ENCODE assay signal across 8 cellular contexts in genomic region chr3:51340311-51340829, GRCh38. TPM values are rescaled to one million over a fixed set of nuclear protein-coding genes. Genes with fewer than 3 reads are reported as not detected.
DNase-seq lines count a peak whose midpoint lies in the region; ATAC-seq, FAIRE-seq and TF ChIP-seq lines count a peak whose summit lies in the region.

No MANE protein-coding gene starts in this region.

- no peaks in the 10 kb centered on the region for H3K9me3 ChIP-seq in hepatocyte (ENCODE audit: low read depth)
- no peaks in the 10 kb centered on the region for H3K9me3 ChIP-seq in stomach

- no peaks in the 10 kb centered on the region for H3K9me2 ChIP-seq in hepatocyte (replicated peaks; ENCODE audit: insufficient read depth)

- in situ Hi-C loops in astrocyte of the cerebellum (cut with HindIII; ENCODE audit: low sequenced_read_pairs): no loop called here

- TF ChIP-seq EP300 in stomach (IDR thresholded peaks at IDR 0.05): no peak

- WGBS in hepatocyte (ENCODE audit: low lambda C conversion rate, missing lambda C conversion rate): 43% methylated on average over 2 of the region's 2 CpGs
- 27 to 47% (median 44%) methylated on average over 2 of the region's 2 CpGs for WGBS in stomach, 5 donors

- no peak for TF ChIP-seq POLR2A in stomach (IDR thresholded peaks at IDR 0.05)
- TF ChIP-seq POLR2A in GM12892 (IDR thresholded peaks at IDR 0.05; ENCODE audit: low read depth, low read length): no peak

- peak overlapping the region; percentile 37 for H2AFZ ChIP-seq in hepatocyte

- peak; percentile 49 for DNase-seq in HPDE6-E6E7 (ENCODE audit: extremely low spot score)
- DNase-seq in astrocyte of the cerebellum (ENCODE audit: low read depth): peak; percentile 92
- DNase-seq in hepatocyte (ENCODE audit: low spot score): peak; percentile 75
- no peak for DNase-seq in stomach
- DNase-seq in GF-D8 (lab: John Stamatoyannopoulos, UW): no peak
- DNase-seq in GM12892 (ENCODE audit: insufficient read length): no peak
- DNase-seq in DMS79 (lab: John Stamatoyannopoulos, UW): no peak

- no peaks in the 10 kb centered on the region for H4K20me1 ChIP-seq in hepatocyte (ENCODE audit: insufficient read depth, poor library complexity, severe bottlenecking)

- H3K27ac ChIP-seq in hepatocyte (peak overlapping the region; percentile 90), stomach (peak overlapping the region in 4 of 5 donors; percentile 26 to 70 (median 57))

- no peak overlapping the region for H3K4me3 ChIP-seq in astrocyte of the cerebellum (ENCODE audit: low read depth, low read length)
- H3K4me3 ChIP-seq in hepatocyte: no peak overlapping the region
- no peak overlapping the region for H3K4me3 ChIP-seq in stomach

- FAIRE-seq in GM12892 (lab: Jason Lieb, UNC): no peak

- intact Hi-C loops in stomach (cut with DNase I; ENCODE audit: low total_unique reads): no loop called here

- H3K4me1 ChIP-seq in hepatocyte (ENCODE audit: insufficient read depth) (peaks cover 14% of the 10 kb centered on the region), stomach (peaks cover 6 to 27% (median 14%) of the 10 kb centered on the region in 4 donors)

- no peaks in the 10 kb centered on the region for H3K79me2 ChIP-seq in hepatocyte

- H3K36me3 ChIP-seq in hepatocyte (replicated peaks; ENCODE audit: insufficient read depth, low read depth) (no peaks in the 10 kb centered on the region), stomach (no peaks in the 10 kb centered on the region)

- peak overlapping the region; percentile 39 for H3K4me2 ChIP-seq in hepatocyte

- H3K27me3 ChIP-seq in hepatocyte (no peaks in the 10 kb centered on the region), stomach (no peaks in the 10 kb centered on the region)

- ATAC-seq in GM19035 (IDR thresholded peaks at IDR 0.05; ENCODE audit: unreplicated experiment): no peak

- TF ChIP-seq CTCF in astrocyte of the cerebellum (IDR thresholded peaks at IDR 0.05; ENCODE audit: low read depth, low read length, missing control alignments): no peak
- no peak for TF ChIP-seq CTCF in hepatocyte (IDR thresholded peaks at IDR 0.05; ENCODE audit: poor library complexity)
- no peak for TF ChIP-seq CTCF in stomach (IDR thresholded peaks at IDR 0.05)

RNA-seq across cellular contexts. Expression of gene MANF, which starts 44.7 kb away (rescaled TPM):
- total RNA-seq in hepatocyte: 173 and 178 TPM in 2 replicates
- polyA plus RNA-seq in hepatocyte: 224 and 225 TPM in 2 replicates
- 10 to 100 TPM in 3 of 5 donors, 1 to 10 TPM in 1, under 1 TPM in 1; 0.58 to 76.4 (median 30.4) TPM for total RNA-seq in stomach
- 10 to 100 TPM; 31.8 to 57.9 (median 47.2) TPM for polyA plus RNA-seq in stomach
- 80.7 TPM for polyA plus RNA-seq in GM12892 (2012; ENCODE audit: missing spikeins)

RNA-seq across cellular contexts. Expression of gene RBM15B, which starts 50.7 kb away (rescaled TPM):
- 28.6 and 31.0 TPM in 2 replicates for total RNA-seq in hepatocyte
- 30.6 and 33.3 TPM in 2 replicates for polyA plus RNA-seq in hepatocyte
- 10 to 100 TPM; 15.8 to 34.5 (median 18.3) TPM for total RNA-seq in stomach
- 10 to 100 TPM in 2 of 3 donors, 1 to 10 TPM in 1; 9.3 to 12.4 (median 10.5) TPM for polyA plus RNA-seq in stomach
- 8.9 TPM for polyA plus RNA-seq in GM12892 (2012; ENCODE audit: missing spikeins)

Comparison
In these comparisons a context has a peak if more than half of its experiments do, and no peak if none do; other contexts are left out.
1. DNase-seq: peak in HPDE6-E6E7 (single experiment), astrocyte of the cerebellum (single experiment) and hepatocyte (single experiment); none in stomach (single experiment), GF-D8 (single experiment), GM12892 (single experiment) and DMS79 (single experiment).